ENCODE assay signal across 16 cellular contexts in the genomic region with DNA sequence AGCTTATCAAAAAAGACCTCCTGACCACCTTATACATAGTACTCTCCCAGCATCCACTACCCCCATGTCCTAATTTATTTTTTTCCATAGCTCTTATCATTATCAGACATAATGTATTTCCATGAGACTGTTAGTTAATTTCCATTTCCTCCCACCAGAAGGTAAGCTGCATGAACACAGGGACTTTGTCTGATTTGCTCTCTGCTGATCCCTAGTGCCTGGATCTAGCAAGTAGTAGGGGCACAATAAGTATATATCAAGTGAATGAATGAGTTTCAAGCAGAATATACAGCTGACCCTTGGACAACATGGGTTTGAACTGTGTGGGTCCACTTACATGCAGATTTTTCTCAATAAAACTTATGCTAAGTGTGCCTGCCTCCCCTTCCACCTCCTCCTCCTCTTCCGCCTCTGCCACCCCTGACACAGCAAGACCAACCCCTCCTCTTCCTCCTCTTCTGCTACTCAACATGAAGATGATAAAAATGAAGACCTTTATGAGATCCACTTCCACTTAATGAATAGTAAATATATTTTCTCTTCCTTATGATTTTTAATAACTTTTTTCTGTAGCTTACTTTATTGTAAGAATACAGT. TPM values are rescaled to one million over a fixed set of nuclear protein-coding genes. Genes with fewer than 3 reads are reported as not detected.
A peak's percentile ranks its signal among the peaks of the same experiment; 100 is the strongest.
DNase-seq lines count a peak whose midpoint lies in the region; ATAC-seq, FAIRE-seq and TF ChIP-seq lines count a peak whose summit lies in the region.
"Had no signal": no experiment of that assay in that cellular context is flagged by ENCODE, and none has a peak within 500 bp of the region (broad histone marks: within the 10 kb centered on the region; RNA-seq: fewer than 3 reads in every experiment).

No MANE protein-coding gene starts in this region.

- DNase-seq in DMS53 (lab: John Stamatoyannopoulos, UW) (peak; percentile 7), DMS53 treated with DMSO at 0.1 percent for 48 hours (lab: John Stamatoyannopoulos, UW; ENCODE audit: unreplicated experiment) (no peak), body of pancreas (no peak), right cardiac atrium (no peak), transverse colon (no peak), frontal cortex (ENCODE audit: low spot score in 2 of 2) (no peak), posterior cingulate gyrus (no peak)
- DNase-seq: activated CD8-positive, alpha-beta memory T cell treated with anti-CD3 and anti-CD28 coated beads, Interleukin-2, amount 50 U/mL, for 48 hours; amniotic stem cell; DND-41; esophagus squamous epithelium; sigmoid colon; T1000 had no signal

- ATAC-seq in body of pancreas (no peak), right cardiac atrium (peak; percentile 57 to 71), HG03097 (IDR thresholded peaks at IDR 0.05; ENCODE audit: low FRiP score, unreplicated experiment) (no peak)

- in situ Hi-C loops in transverse colon (cut with MboI; ENCODE audit: low pct_ligation_motif_present in 1 of 4, low pct_unique_long_range_greater_than_20kb in 1 of 4, low sequenced_read_pairs in 3 of 4): loop anchor here in 2 of 4 donors (25.0 kb wide), 2 partner anchors 198 to 452 kb away; no protein-coding TSS in a partner anchor

- TF ChIP-seq CTCF in body of pancreas (IDR thresholded peaks at IDR 0.05) (peak in 4 of 7 experiments; percentile 35 to 53 (median 38)), transverse colon (IDR thresholded peaks at IDR 0.05) (peak in 4 of 5 experiments; percentile 13 to 49 (median 31))

- H3K36me3 ChIP-seq in body of pancreas (replicated peaks in 1 of 2; ENCODE audit: insufficient read depth in 1 of 2, low read depth in 2 of 2) (no peaks in the 10 kb centered on the region), transverse colon (no peaks in the 10 kb centered on the region)
- H3K36me3 ChIP-seq: esophagus squamous epithelium, sigmoid colon had no signal

- H3K27ac ChIP-seq in body of pancreas (no peak overlapping the region), right cardiac atrium (ENCODE audit: low read length) (no peak overlapping the region), transverse colon (no peak overlapping the region)
- H3K27ac ChIP-seq: 22Rv1, esophagus squamous epithelium, sigmoid colon had no signal

- H3K9me3 ChIP-seq in body of pancreas: no peaks in the 10 kb centered on the region
- H3K9me3 ChIP-seq in right cardiac atrium (ENCODE audit: control insufficient read depth, low read length): no peaks in the 10 kb centered on the region
- H3K9me3 ChIP-seq in transverse colon: no peaks in the 10 kb centered on the region
- H3K9me3 ChIP-seq: esophagus squamous epithelium, sigmoid colon had no signal

- no peaks in the 10 kb centered on the region for H3K27me3 ChIP-seq in body of pancreas
- no peaks in the 10 kb centered on the region for H3K27me3 ChIP-seq in right cardiac atrium (ENCODE audit: control insufficient read depth, insufficient read depth)
- H3K27me3 ChIP-seq in transverse colon: no peaks in the 10 kb centered on the region
- H3K27me3 ChIP-seq: sigmoid colon had no signal

- no peak for TF ChIP-seq POLR2A in body of pancreas (IDR thresholded peaks at IDR 0.05)
- TF ChIP-seq POLR2A in transverse colon (IDR thresholded peaks at IDR 0.05): no peak

- TF ChIP-seq EP300 in transverse colon (IDR thresholded peaks at IDR 0.05; ENCODE audit: low read depth): no peak

- intact Hi-C loops in body of pancreas (cut with DNase I) (no loop called here), right cardiac atrium (cut with DNase I) (loop anchor here in 1 of 4 donors (10.0 kb wide), 1 partner anchor 101 kb away; no protein-coding TSS in a partner anchor), transverse colon (cut with DNase I; ENCODE audit: low total_unique reads) (no loop called here), posterior cingulate gyrus (cut with DNase I) (no loop called here)

- no peak overlapping the region for H3K4me3 ChIP-seq in body of pancreas
- no peak overlapping the region for H3K4me3 ChIP-seq in right cardiac atrium (ENCODE audit: low read length)
- no peak overlapping the region for H3K4me3 ChIP-seq in transverse colon
- H3K4me3 ChIP-seq: esophagus squamous epithelium, sigmoid colon had no signal

- WGBS in body of pancreas, 2 donors: 80 to 96% methylated on average over 1 of the region's 1 CpG
- 100% methylated on average over 1 of the region's 1 CpG for WGBS in right cardiac atrium
- WGBS in transverse colon (ENCODE audit: low coverage in 1 of 2), 2 donors: 67 to 89% methylated on average over 1 of the region's 1 CpG

- no peak for FAIRE-seq in frontal cortex (lab: Jason Lieb, UNC)

- H3K4me1 ChIP-seq in body of pancreas (no peaks in the 10 kb centered on the region), right cardiac atrium (ENCODE audit: control insufficient read depth, insufficient read depth, low read length) (no peaks in the 10 kb centered on the region), transverse colon (no peaks in the 10 kb centered on the region)
- H3K4me1 ChIP-seq: esophagus squamous epithelium, sigmoid colon had no signal

RNA-seq across cellular contexts. Expression of gene CTAGE1, which starts 53.8 kb away (rescaled TPM):
- not detected for total RNA-seq in body of pancreas
- total RNA-seq in right cardiac atrium: under 1 TPM in 1 of 4 donors, not detected in 3; 0.09 TPM
- 0.07 TPM for polyA plus RNA-seq in right cardiac atrium
- total RNA-seq in transverse colon: not detected
- total RNA-seq in frontal cortex: not detected
- total RNA-seq: esophagus squamous epithelium, OCI-LY7, sigmoid colon had no signal
- polyA plus RNA-seq: sigmoid colon had no signal

Comparison
In these comparisons a context has a peak if more than half of its experiments do, and no peak if none do; other contexts are left out.
1. ATAC-seq: peak in right cardiac atrium (2 of 2); none in body of pancreas (single experiment) and HG03097 (single experiment).